Comparison of ENCODE assay signal across 1 cellular context in the genomic region with DNA sequence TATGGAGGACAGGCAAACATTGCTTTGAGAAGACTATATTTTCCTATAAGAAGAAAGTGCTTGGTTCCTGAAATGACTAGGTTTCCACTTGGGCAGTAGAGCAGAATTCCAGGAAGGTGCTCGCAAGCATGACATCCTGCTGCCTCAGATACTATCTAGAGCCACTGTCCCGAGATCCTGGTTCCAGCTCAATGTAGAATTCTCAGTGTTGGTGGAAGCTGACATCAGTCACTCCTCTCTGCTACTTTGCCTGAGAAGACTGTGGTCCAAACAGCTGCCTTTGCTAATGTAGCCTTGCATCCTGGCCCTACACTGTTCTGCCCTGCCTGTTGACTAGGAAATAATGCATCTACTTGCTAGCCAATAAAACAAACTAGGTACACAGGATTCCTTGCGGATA.
TF ChIP-seq lines count a peak whose summit lies in the region.

No MANE protein-coding gene starts in this region.

TF ChIP-seq in H1, 55 proteins besides CTCF, POLR2A, EP300 and RAD21:
- no peak for TF ChIP-seq POLR2AphosphoS5 (IDR thresholded peaks at IDR 0.05; ENCODE audit: low read depth, low read length)
- TF ChIP-seq HDAC2 (IDR thresholded peaks at IDR 0.05; ENCODE audit: borderline replicate concordance in 1 of 2, low read depth in 2 of 2, low read length in 2 of 2): no peak
- no peak for TF ChIP-seq SP1 (IDR thresholded peaks at IDR 0.05; ENCODE audit: low read depth, low read length)
- no peak for TF ChIP-seq SRF (IDR thresholded peaks at IDR 0.05; ENCODE audit: low read depth, low read length)
- TF ChIP-seq NANOG (IDR thresholded peaks at IDR 0.05; ENCODE audit: insufficient read depth, low read depth, low read length, poor library complexity, severe bottlenecking): no peak
TF ChIP-seq in H1: peak in this region for 0.
